18 cellular contexts compared by ENCODE assay signal in the genomic region with DNA sequence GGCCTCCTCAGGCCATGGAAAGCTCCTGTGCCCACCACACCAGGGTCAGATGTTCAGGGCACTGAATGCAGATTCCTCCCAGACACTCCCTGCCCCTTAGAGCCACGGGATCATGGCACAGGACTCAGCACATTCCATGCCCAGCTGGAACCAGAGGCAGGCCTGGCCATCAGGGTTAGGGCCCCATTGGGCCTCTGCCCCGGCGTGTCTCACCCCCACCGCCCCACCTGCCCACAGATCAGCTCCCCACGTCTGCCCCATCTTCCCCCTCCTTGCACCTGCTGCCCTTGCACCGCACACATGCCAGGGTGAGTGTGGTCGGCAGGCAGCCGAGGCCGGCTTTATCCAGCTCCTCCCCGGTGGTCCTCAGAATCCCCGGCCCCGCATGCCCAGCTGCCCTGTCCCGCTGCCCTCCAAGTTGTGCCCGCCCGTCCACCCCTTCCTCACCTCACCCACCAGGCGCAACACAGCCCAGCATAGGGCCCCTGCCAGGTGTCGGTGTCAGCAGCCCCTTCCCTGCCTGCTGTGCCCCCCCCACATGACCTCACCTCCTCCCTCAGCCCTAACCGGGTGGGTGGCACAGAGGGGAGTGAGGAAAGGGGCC. TPM values are rescaled to one million over a fixed set of nuclear protein-coding genes. Genes with fewer than 3 reads are reported as not detected.
DNase-seq lines count a peak whose midpoint lies in the region; ATAC-seq, FAIRE-seq and TF ChIP-seq lines count a peak whose summit lies in the region.
"Had no signal": no experiment of that assay in that cellular context is flagged by ENCODE, and none has a peak within 500 bp of the region (broad histone marks: within the 10 kb centered on the region; RNA-seq: fewer than 3 reads in every experiment).

No MANE protein-coding gene starts in this region.

- intact Hi-C loops in dendritic cell treated with granulocyte-macrophage colony-stimulating factor and Interleukin-4, amounts not matched to agents 40 ng/mL and 50 ng/mL, for 4 days (cut with micrococcal nuclease), result no loop called here
- intact Hi-C loops in PC-3 (cut with micrococcal nuclease) (no loop called here), PC-9 (cut with micrococcal nuclease; ENCODE audit: unreplicated experiment) (loop anchor here (5.0 kb wide), 1 partner anchor 93 kb away; no protein-coding TSS in a partner anchor)

- H3K4me3 Mint-ChIP-seq in dendritic cell treated with granulocyte-macrophage colony-stimulating factor and Interleukin-4, amounts not matched to agents 40 ng/mL and 50 ng/mL, for 4 days, result no peak overlapping the region
- H3K4me3 Mint-ChIP-seq in neural crest cell, result peak overlapping the region; percentile 15

- no peak overlapping the region for H3K4me2 ChIP-seq in PC-3 (ENCODE audit: low read length)
- H3K4me2 ChIP-seq in PC-9, result no peak overlapping the region

- H3K4me1 ChIP-seq in HEK293 (ENCODE audit: control insufficient read depth, insufficient read depth, low read length) (0 out of 2 replicates have a peak, but pooled peaks cover 2% of the 10 kb centered on the region), PC-3 (ENCODE audit: insufficient read depth, low read length) (peaks cover 29% of the 10 kb centered on the region), PC-9 (replicated peaks; ENCODE audit: insufficient read depth) (peaks cover 48% of the 10 kb centered on the region)

- no peaks in the 10 kb centered on the region for H3K27me3 ChIP-seq in PC-3 (ENCODE audit: low read length)
- no peaks in the 10 kb centered on the region for H3K27me3 ChIP-seq in PC-9 (ENCODE audit: insufficient read depth, low read depth)

- no peaks in the 10 kb centered on the region for H3K9me3 Mint-ChIP-seq in dendritic cell treated with granulocyte-macrophage colony-stimulating factor and Interleukin-4, amounts not matched to agents 40 ng/mL and 50 ng/mL, for 4 days
- H3K9me3 Mint-ChIP-seq in neural crest cell, result no peaks in the 10 kb centered on the region

- no peaks in the 10 kb centered on the region for H3K9me2 ChIP-seq in PC-3 (replicated peaks; ENCODE audit: low read length)
- H3K9me2 ChIP-seq in PC-9 (ENCODE audit: insufficient read depth), result no peaks in the 10 kb centered on the region

- H3K9ac ChIP-seq in PC-3 (ENCODE audit: low read length), result no peak overlapping the region
- H3K9ac ChIP-seq: BLaER1 treated with 17β-estradiol and CSF1 and Interleukin-3, amounts not matched to agents 10 nM and 100 nM had no signal

- peak; percentile 50 for FAIRE-seq in urothelium cell line (lab: Jason Lieb, UNC)
- FAIRE-seq: G401.6, GM12891, GM19239 had no signal

- H3K9me3 ChIP-seq in HEK293 (ENCODE audit: control insufficient read depth, insufficient read depth, low read depth, low read length), result no peaks in the 10 kb centered on the region
- no peaks in the 10 kb centered on the region for H3K9me3 ChIP-seq in PC-3 (ENCODE audit: low read length)
- H3K9me3 ChIP-seq in PC-9 (ENCODE audit: insufficient read depth, low read depth), result no peaks in the 10 kb centered on the region
- H3K9me3 ChIP-seq: BLaER1 treated with 17β-estradiol and CSF1 and Interleukin-3, amounts not matched to agents 10 nM and 100 nM had no signal

- H3K36me3 Mint-ChIP-seq in dendritic cell treated with granulocyte-macrophage colony-stimulating factor and Interleukin-4, amounts not matched to agents 40 ng/mL and 50 ng/mL, for 4 days (ENCODE audit: low read depth), result no peaks in the 10 kb centered on the region
- H3K36me3 Mint-ChIP-seq in neural crest cell (ENCODE audit: low read depth), result no peaks in the 10 kb centered on the region
- H3K36me3 Mint-ChIP-seq: CD4-positive, CD25-positive, alpha-beta regulatory T cell had no signal

- H3K27ac Mint-ChIP-seq in dendritic cell treated with granulocyte-macrophage colony-stimulating factor and Interleukin-4, amounts not matched to agents 40 ng/mL and 50 ng/mL, for 4 days, result peak overlapping the region; percentile 16
- no peak overlapping the region for H3K27ac Mint-ChIP-seq in neural crest cell (ENCODE audit: unreplicated experiment)
- H3K27ac Mint-ChIP-seq: CD4-positive, CD25-positive, alpha-beta regulatory T cell had no signal

- H3K27ac ChIP-seq in HEK293 (ENCODE audit: extremely low read depth, low read depth, low read length), result no peak overlapping the region
- no peak overlapping the region for H3K27ac ChIP-seq in PC-3 (ENCODE audit: low read length)
- no peak overlapping the region for H3K27ac ChIP-seq in PC-9
- H3K27ac ChIP-seq: BLaER1 treated with 17β-estradiol and CSF1 and Interleukin-3, amounts not matched to agents 10 nM and 100 nM had no signal

- CTCF ChIA-PET in HEK293 (lab: Yijun Ruan, JAX) (interaction anchor here (0.6 kb wide), 1 partner anchor 327 kb away, joined by 5 read pairs; no protein-coding TSS in a partner anchor), PC-3 (lab: Charles Lee) (no interaction called here), PC-9 (lab: Charles Lee) (no interaction called here)

- no TSS peak for BruUV-seq in PC-3 (replicated peaks; lab: Mats Ljungman, UMichigan)
- no TSS peak for BruUV-seq in PC-9 (replicated peaks; lab: Mats Ljungman, UMichigan)

- H3K36me3 ChIP-seq in HEK293 (ENCODE audit: control insufficient read depth in 2 of 2, insufficient read depth in 1 of 2, low read length in 2 of 2), result no peaks in the 10 kb centered on the region
- H3K36me3 ChIP-seq in PC-3 (ENCODE audit: low read depth, low read length), result no peaks in the 10 kb centered on the region
- H3K36me3 ChIP-seq in PC-9 (ENCODE audit: low read depth), result no peaks in the 10 kb centered on the region
- H3K36me3 ChIP-seq: BLaER1 treated with 17β-estradiol and CSF1 and Interleukin-3, amounts not matched to agents 10 nM and 100 nM had no signal

- ATAC-seq in PC-3, result no peak

- H3K27me3 Mint-ChIP-seq in dendritic cell treated with granulocyte-macrophage colony-stimulating factor and Interleukin-4, amounts not matched to agents 40 ng/mL and 50 ng/mL, for 4 days, result peaks cover 92% of the 10 kb centered on the region
- peaks cover 4% of the 10 kb centered on the region for H3K27me3 Mint-ChIP-seq in neural crest cell (ENCODE audit: low read depth)

- H3K4me1 Mint-ChIP-seq in dendritic cell treated with granulocyte-macrophage colony-stimulating factor and Interleukin-4, amounts not matched to agents 40 ng/mL and 50 ng/mL, for 4 days (ENCODE audit: low read depth), result peaks cover 17% of the 10 kb centered on the region
- H3K4me1 Mint-ChIP-seq in neural crest cell, result peaks cover 5% of the 10 kb centered on the region

- no peak for TF ChIP-seq CTCF in HEK293 (tag by site-specific recombination; IDR thresholded peaks at IDR 0.05)
- no peak for TF ChIP-seq CTCF in neural crest cell (conservative IDR thresholded peaks at IDR 0.05)
- no peak for TF ChIP-seq CTCF in PC-3 (conservative IDR thresholded peaks at IDR 0.05; ENCODE audit: low read depth, low read length)
- TF ChIP-seq CTCF in PC-9 (conservative IDR thresholded peaks at IDR 0.05), result no peak

- H4K20me1 ChIP-seq in PC-3 (ENCODE audit: low read length) (no peaks in the 10 kb centered on the region), PC-9 (ENCODE audit: insufficient read depth) (no peaks in the 10 kb centered on the region)

- H3K79me2 ChIP-seq in PC-3 (ENCODE audit: low read length) (no peaks in the 10 kb centered on the region), PC-9 (ENCODE audit: low read depth) (no peaks in the 10 kb centered on the region)

- H2AFZ ChIP-seq in PC-3 (ENCODE audit: low read length), result no peak overlapping the region
- no peak overlapping the region for H2AFZ ChIP-seq in PC-9

- DNase-seq in neural crest cell (ENCODE audit: low read depth, low spot score) (no peak), urothelium cell line (ENCODE audit: low spot score) (no peak), T-helper 9 cell (no peak), PC-3 (no peak), PC-9 (no peak)
- DNase-seq: 8988T; AML-193; Calu3; CD4-positive, CD25-positive, alpha-beta regulatory T cell; DMS79; HCEC 1CT had no signal

- POLR2A ChIA-PET in HEK293 (lab: Yijun Ruan, JAX) (interaction anchor here (0.6 kb wide), 1 partner anchor 26 kb away, joined by 4 read pairs; no protein-coding TSS in a partner anchor), PC-3 (lab: Charles Lee; ENCODE audit: unreplicated experiment) (no interaction called here), PC-9 (lab: Charles Lee; ENCODE audit: unreplicated experiment) (interaction anchor here (0.6 kb wide), 2 partner anchors 157 to 320 kb away, joined by 3 to 4 read pairs; no protein-coding TSS in a partner anchor)

- H3F3A ChIP-seq in PC-3 (ENCODE audit: low read length, unreplicated experiment) (no peaks in the 10 kb centered on the region), PC-9 (ENCODE audit: insufficient read depth, low read depth) (peaks cover 28% of the 10 kb centered on the region)

- H3K4me3 ChIP-seq in HEK293 (ENCODE audit: low read depth, low read length), result no peak overlapping the region
- no peak overlapping the region for H3K4me3 ChIP-seq in PC-3 (ENCODE audit: low read length)
- H3K4me3 ChIP-seq in PC-9, result no peak overlapping the region
- H3K4me3 ChIP-seq: BLaER1 treated with 17β-estradiol and CSF1 and Interleukin-3, amounts not matched to agents 10 nM and 100 nM had no signal

TF ChIP-seq in HEK293, 187 proteins besides CTCF, POLR2A, EP300 and RAD21 (continues in another document):
- TF ChIP-seq PRDM1 (tag by site-specific recombination; IDR thresholded peaks at IDR 0.05), result no peak

RNA-seq across cellular contexts. Expression of gene SRMS, which starts 2.2 kb away (rescaled TPM):
- total RNA-seq in neural crest cell (not detected in 2 replicates), PC-3 (2014; rRNA removed) (0.22 and 0.63 TPM in 2 replicates), PC-9 (2021) (1.2 TPM in 2 replicates)
- total RNA-seq: Calu3; CD4-positive, CD25-positive, alpha-beta regulatory T cell; H4 had no signal

RNA-seq across cellular contexts. Expression of gene FNDC11, which starts 4.2 kb away (rescaled TPM):
- total RNA-seq in neural crest cell (1.5 and 1.9 TPM in 2 replicates), PC-3 (2014; rRNA removed) (0.40 and 1.8 TPM in 2 replicates), PC-9 (2021) (7.7 and 10.6 TPM in 2 replicates)
- total RNA-seq: Calu3, H4 had no signal

RNA-seq across cellular contexts. Expression of gene PTK6, which starts 12.6 kb away (rescaled TPM):
- total RNA-seq in neural crest cell (not detected in 2 replicates), PC-3 (2014; rRNA removed) (11.1 and 15.1 TPM in 2 replicates), PC-9 (2021) (12.9 and 13.3 TPM in 2 replicates)
- total RNA-seq: H4 had no signal

RNA-seq across cellular contexts. Expression of gene HELZ2, which starts 24.3 kb away (rescaled TPM):
- total RNA-seq in neural crest cell, result 22.3 and 26.5 TPM in 2 replicates
- total RNA-seq in PC-3 (2014; rRNA removed), result 33.4 and 77.2 TPM in 2 replicates
- total RNA-seq in PC-9 (2021), result 33.7 and 52.6 TPM in 2 replicates

RNA-seq across cellular contexts. Expression of gene PPDPF, which starts 29.2 kb away (rescaled TPM):
- 193 and 201 TPM in 2 replicates for total RNA-seq in neural crest cell
- 245 and 256 TPM in 2 replicates for total RNA-seq in PC-3 (2014; rRNA removed)
- 243 and 253 TPM in 2 replicates for total RNA-seq in PC-9 (2021)

Comparison
In these comparisons a context has a peak if more than half of its experiments do, and no peak if none do; other contexts are left out.
1. RNA of gene PTK6, which starts 12.6 kb away (total RNA-seq): 12.9 to 13.3 TPM in PC-9 and 11.1 to 15.1 TPM in PC-3; not detected in neural crest cell; every median in the first group is over 10 times any median in the second.